ENCODE assay signal across 8 cellular contexts in the genomic region with DNA sequence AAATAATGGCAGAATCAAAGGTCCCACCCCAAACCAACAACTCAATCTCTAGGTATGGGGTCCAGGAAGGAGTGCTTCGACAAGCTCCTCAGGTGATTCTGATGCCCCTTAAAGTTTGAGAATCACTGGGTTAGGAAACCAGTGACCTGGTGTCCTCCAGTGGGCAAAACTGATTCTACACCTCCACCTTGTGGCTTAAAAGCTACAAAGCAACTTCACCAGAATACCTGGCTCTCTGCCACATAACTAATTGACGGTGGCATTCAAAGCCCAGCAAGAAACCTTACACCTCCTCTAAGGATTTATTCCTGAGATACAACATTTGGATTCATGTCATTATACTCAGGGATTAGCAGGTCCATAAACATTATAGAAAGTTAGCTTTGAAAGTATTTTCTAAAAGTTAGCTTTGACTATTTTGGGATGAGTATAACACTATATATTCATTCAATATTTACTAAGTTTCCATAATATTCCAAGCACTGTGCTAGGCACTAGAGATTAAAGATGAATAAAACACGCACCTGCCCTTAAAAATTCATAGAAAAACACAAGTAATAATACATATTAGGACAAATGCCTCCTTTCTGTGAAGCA. TPM values are rescaled to one million over a fixed set of nuclear protein-coding genes. Genes with fewer than 3 reads are reported as not detected.
DNase-seq lines count a peak whose midpoint lies in the region; ATAC-seq and TF ChIP-seq lines count a peak whose summit lies in the region.

No MANE protein-coding gene starts in this region.

- peak; percentile 57 for ATAC-seq in activated T-helper 17 cell treated with anti-CD3 and anti-CD28 coated beads, Interleukin-2, amount 50 U/mL, for 72 hours (replicated peaks)
- peak; percentile 62 for ATAC-seq in stimulated activated effector memory CD8-positive, alpha-beta T cell treated with anti-CD3 and anti-CD28 coated beads, Interleukin-12 subunit alpha, Interleukin-12 subunit beta, amount 100 ng/mL, for 72 hours
- no peak for ATAC-seq in HG03565 (IDR thresholded peaks at IDR 0.05; ENCODE audit: unreplicated experiment)
- ATAC-seq in HG03521 (IDR thresholded peaks at IDR 0.05; ENCODE audit: unreplicated experiment): no peak

- peaks cover 37% of the 10 kb centered on the region for H3K36me3 ChIP-seq in left ventricle myocardium inferior

- H3K27me3 Mint-ChIP-seq in activated T-helper 17 cell treated with anti-CD3 and anti-CD28 coated beads, Interleukin-2, amount 50 U/mL, for 72 hours: no peaks in the 10 kb centered on the region

- TF ChIP-seq CTCF in HFF-Myc (IDR thresholded peaks at IDR 0.05; ENCODE audit: low read depth, low read length, missing control alignments) (peak; percentile 65), left ventricle myocardium inferior (IDR thresholded peaks at IDR 0.05; ENCODE audit: borderline replicate concordance) (peak; percentile 73)

- peaks cover 71% of the 10 kb centered on the region for H3K36me3 Mint-ChIP-seq in activated T-helper 17 cell treated with anti-CD3 and anti-CD28 coated beads, Interleukin-2, amount 50 U/mL, for 72 hours (ENCODE audit: low read depth)
- H3K36me3 Mint-ChIP-seq in stimulated activated effector memory CD8-positive, alpha-beta T cell treated with anti-CD3 and anti-CD28 coated beads, Interleukin-12 subunit alpha, Interleukin-12 subunit beta, amount 100 ng/mL, for 72 hours: peaks cover 59% of the 10 kb centered on the region

- H3K9me3 Mint-ChIP-seq in activated T-helper 17 cell treated with anti-CD3 and anti-CD28 coated beads, Interleukin-2, amount 50 U/mL, for 72 hours: no peaks in the 10 kb centered on the region
- no peaks in the 10 kb centered on the region for H3K9me3 Mint-ChIP-seq in stimulated activated effector memory CD8-positive, alpha-beta T cell treated with anti-CD3 and anti-CD28 coated beads, Interleukin-12 subunit alpha, Interleukin-12 subunit beta, amount 100 ng/mL, for 72 hours

- H3K4me3 Mint-ChIP-seq in activated T-helper 17 cell treated with anti-CD3 and anti-CD28 coated beads, Interleukin-2, amount 50 U/mL, for 72 hours: no peak overlapping the region
- no peak overlapping the region for H3K4me3 Mint-ChIP-seq in stimulated activated effector memory CD8-positive, alpha-beta T cell treated with anti-CD3 and anti-CD28 coated beads, Interleukin-12 subunit alpha, Interleukin-12 subunit beta, amount 100 ng/mL, for 72 hours

- H3K9me3 ChIP-seq in left ventricle myocardium inferior (replicated peaks): no peaks in the 10 kb centered on the region

- H3K4me3 ChIP-seq in HFF-Myc (replicated peaks; ENCODE audit: low read depth, low read length): no peak overlapping the region
- no peak overlapping the region for H3K4me3 ChIP-seq in left ventricle myocardium inferior

- no peaks in the 10 kb centered on the region for H3K4me1 Mint-ChIP-seq in activated T-helper 17 cell treated with anti-CD3 and anti-CD28 coated beads, Interleukin-2, amount 50 U/mL, for 72 hours
- H3K4me1 Mint-ChIP-seq in stimulated activated effector memory CD8-positive, alpha-beta T cell treated with anti-CD3 and anti-CD28 coated beads, Interleukin-12 subunit alpha, Interleukin-12 subunit beta, amount 100 ng/mL, for 72 hours: peaks cover 10% of the 10 kb centered on the region

- H3K27ac Mint-ChIP-seq in activated T-helper 17 cell treated with anti-CD3 and anti-CD28 coated beads, Interleukin-2, amount 50 U/mL, for 72 hours: no peak overlapping the region
- H3K27ac Mint-ChIP-seq in stimulated activated effector memory CD8-positive, alpha-beta T cell treated with anti-CD3 and anti-CD28 coated beads, Interleukin-12 subunit alpha, Interleukin-12 subunit beta, amount 100 ng/mL, for 72 hours: peak overlapping the region; percentile 10

- DNase-seq in DMS114 treated with DMSO at 0.1 percent for 48 hours (lab: John Stamatoyannopoulos, UW; ENCODE audit: unreplicated experiment) (peak; percentile 12), HFF-Myc (ENCODE audit: extremely low read depth, low read depth) (peak; percentile 67), NCI-H446 treated with DMSO at 0.1 percent for 48 hours (lab: John Stamatoyannopoulos, UW) (peak; percentile 25), left ventricle myocardium inferior (no peak)
- peak; percentile 3 to 55 for DNase-seq in stimulated activated effector memory CD8-positive, alpha-beta T cell treated with anti-CD3 and anti-CD28 coated beads, Interleukin-12 subunit alpha, Interleukin-12 subunit beta, amount 100 ng/mL, for 72 hours (ENCODE audit: low spot score in 2 of 2)

- peaks cover under 1% of the 10 kb centered on the region for H3K4me1 ChIP-seq in left ventricle myocardium inferior

- no peak overlapping the region for H3K27ac ChIP-seq in left ventricle myocardium inferior (replicated peaks)

- no peaks in the 10 kb centered on the region for H3K27me3 ChIP-seq in left ventricle myocardium inferior (ENCODE audit: low read depth)

- intact Hi-C loops in left ventricle myocardium inferior (cut with micrococcal nuclease): no loop called here

RNA-seq across cellular contexts. Expression of a gene that starts 45.4 kb away (rescaled TPM):
- total RNA-seq in activated T-helper 17 cell treated with anti-CD3 and anti-CD28 coated beads, Interleukin-2, amount 50 U/mL, for 72 hours: 10 to 100 TPM; 31.4 to 37.7 TPM
- total RNA-seq in left ventricle myocardium inferior: 57.8 TPM

Comparison
In these comparisons a context has a peak if more than half of its experiments do, and no peak if none do; other contexts are left out.
1. ATAC-seq: peak in activated T-helper 17 cell treated with anti-CD3 and anti-CD28 coated beads, Interleukin-2, amount 50 U/mL, for 72 hours (single experiment) and stimulated activated effector memory CD8-positive, alpha-beta T cell treated with anti-CD3 and anti-CD28 coated beads, Interleukin-12 subunit alpha, Interleukin-12 subunit beta, amount 100 ng/mL, for 72 hours (single experiment); none in HG03565 (single experiment) and HG03521 (single experiment).